1 cellular context compared by ENCODE assay signal in genomic region chr19:12952488-12953455, GRCh38.
TF ChIP-seq lines count a peak whose summit lies in the region.

No MANE protein-coding gene starts in this region.

TF ChIP-seq in K562, 482 proteins besides CTCF, POLR2A, EP300 and RAD21:
- peak; percentile 70 for TF ChIP-seq POLR2G (IDR thresholded peaks at IDR 0.05; ENCODE audit: low read depth, low read length)
- TF ChIP-seq RBFOX2 (IDR thresholded peaks at IDR 0.05; ENCODE audit: low read depth, low read length), result peak; percentile 69
- no peak for TF ChIP-seq ZNF280A (IDR thresholded peaks at IDR 0.05; ENCODE audit: low read depth, partially characterized antibody)
- peak; percentile 4; the same call in 1 of the 2 replicates for TF ChIP-seq SUPT5H (IDR thresholded peaks at IDR 0.05)
- TF ChIP-seq ZBTB33 (CRISPR knock-in tag; IDR thresholded peaks at IDR 0.05), result peak; percentile 70
- TF ChIP-seq SRSF1 (IDR thresholded peaks at IDR 0.05; ENCODE audit: low read depth, low read length), result no peak
- TF ChIP-seq MTA3 (IDR thresholded peaks at IDR 0.05; ENCODE audit: borderline replicate concordance), result no peak
- no peak for TF ChIP-seq DNMT1 (IDR thresholded peaks at IDR 0.05)
- no peak for TF ChIP-seq CHD2 (IDR thresholded peaks at IDR 0.05; ENCODE audit: low read depth, low read length)
- TF ChIP-seq ERF (CRISPR knock-in tag; IDR thresholded peaks at IDR 0.05), result no peak
- TF ChIP-seq ZFPM2 (CRISPR knock-in tag; IDR thresholded peaks at IDR 0.05), result no peak
- TF ChIP-seq VEZF1 (CRISPR knock-in tag; IDR thresholded peaks at IDR 0.05), result peak; percentile 32
